Comparison of ENCODE assay signal across 15 cellular contexts in the genomic region with DNA sequence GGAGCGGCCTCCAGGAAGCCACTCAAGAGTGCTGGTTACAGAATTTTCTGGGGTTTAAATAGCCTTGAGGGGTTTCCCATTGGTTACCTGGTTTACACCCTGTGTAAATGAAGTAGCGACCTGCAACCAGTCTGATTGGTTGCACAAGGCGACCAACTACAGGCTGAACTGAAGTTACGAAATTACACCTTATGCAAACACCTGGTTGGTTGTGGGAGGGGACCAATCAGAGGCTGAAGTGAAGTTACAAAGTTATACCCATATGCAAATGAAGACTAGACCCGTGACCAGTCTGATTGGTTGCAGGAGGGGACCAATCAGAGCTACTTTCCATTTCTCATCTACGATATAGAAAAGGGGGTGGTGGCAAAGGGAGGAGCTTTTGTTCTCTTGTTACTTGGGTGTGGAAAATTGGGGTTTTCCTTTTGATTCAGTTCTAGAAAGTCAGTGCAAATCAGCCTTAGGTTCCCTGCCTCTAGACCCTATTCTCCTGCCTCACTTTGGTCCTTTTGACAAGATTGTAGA. TPM values are rescaled to one million over a fixed set of nuclear protein-coding genes. Genes with fewer than 3 reads are reported as not detected.
DNase-seq lines count a peak whose midpoint lies in the region; ATAC-seq and TF ChIP-seq lines count a peak whose summit lies in the region.
"Had no signal": no experiment of that assay in that cellular context is flagged by ENCODE, and none has a peak within 500 bp of the region (broad histone marks: within the 10 kb centered on the region; RNA-seq: fewer than 3 reads in every experiment).

No MANE protein-coding gene starts in this region.

- H3K27ac ChIP-seq in upper lobe of left lung = no peak overlapping the region
- H3K27ac ChIP-seq: BLaER1 had no signal

- ATAC-seq in natural killer cell treated with Interleukin-12 subunit alpha and Interleukin-12 subunit beta and Interleukin-15 and Interleukin-18, amount 100 ng/mL, for 72 hours = peak in 1 of 2 donors; percentile 55
- ATAC-seq in natural killer cell (no peak), upper lobe of left lung (ENCODE audit: low FRiP score in 2 of 2) (peak in 1 of 2 donors; percentile 70), GM21528 (IDR thresholded peaks at IDR 0.05; ENCODE audit: low FRiP score, unreplicated experiment) (no peak)
- peak; percentile 82 for ATAC-seq in activated T-helper 17 cell treated with anti-CD3 and anti-CD28 coated beads, Interleukin-2, amount 50 U/mL, for 72 hours (replicated peaks)
- ATAC-seq: sciatic nerve, SK-N-SH treated with all-trans-retinoic acid at 6 μM for 48 hours had no signal

- no peak for TF ChIP-seq CTCF in natural killer cell (IDR thresholded peaks at IDR 0.05)
- TF ChIP-seq CTCF in upper lobe of left lung (IDR thresholded peaks at IDR 0.05) = no peak

- TF ChIP-seq EP300 in upper lobe of left lung (IDR thresholded peaks at IDR 0.05) = no peak

- DNase-seq in natural killer cell treated with Interleukin-12 subunit alpha and Interleukin-12 subunit beta and Interleukin-15 and Interleukin-18, amount 100 ng/mL, for 72 hours (ENCODE audit: low spot score) = peak; percentile 39
- DNase-seq in natural killer cell (no peak), NAMALWA (ENCODE audit: low spot score) (peak; percentile 75), upper lobe of left lung (peak in 1 of 2 donors; percentile 76), AG08396 (ENCODE audit: low spot score) (no peak)
- DNase-seq in stimulated activated CD8-positive, alpha-beta memory T cell treated with anti-CD3 and anti-CD28 coated beads, Interleukin-4, amount 100 ng/mL, for 48 hours = no peak
- DNase-seq: activated naive CD8-positive, alpha-beta T cell treated with anti-CD3 and anti-CD28 coated beads, Interleukin-2, amount 10 ng/mL, durations not matched to agents 7 days and 5 days; KBM-7; NCI-H2081 treated with DMSO at 0.1 percent for 48 hours had no signal

- H3K36me3 Mint-ChIP-seq in natural killer cell treated with Interleukin-12 subunit alpha and Interleukin-12 subunit beta and Interleukin-15 and Interleukin-18, amount 100 ng/mL, for 72 hours = no peaks in the 10 kb centered on the region
- H3K36me3 Mint-ChIP-seq in natural killer cell = no peaks in the 10 kb centered on the region
- no peaks in the 10 kb centered on the region for H3K36me3 Mint-ChIP-seq in activated T-helper 17 cell treated with anti-CD3 and anti-CD28 coated beads, Interleukin-2, amount 50 U/mL, for 72 hours (ENCODE audit: low read depth)
- H3K36me3 Mint-ChIP-seq: activated naive CD8-positive, alpha-beta T cell treated with anti-CD3 and anti-CD28 coated beads, Interleukin-2, amount 10 ng/mL, durations not matched to agents 7 days and 5 days had no signal

- no peak overlapping the region for H3K27ac Mint-ChIP-seq in natural killer cell treated with Interleukin-12 subunit alpha and Interleukin-12 subunit beta and Interleukin-15 and Interleukin-18, amount 100 ng/mL, for 72 hours
- H3K27ac Mint-ChIP-seq in natural killer cell = no peak overlapping the region
- peak overlapping the region; percentile 33 for H3K27ac Mint-ChIP-seq in activated T-helper 17 cell treated with anti-CD3 and anti-CD28 coated beads, Interleukin-2, amount 50 U/mL, for 72 hours
- H3K27ac Mint-ChIP-seq: activated naive CD8-positive, alpha-beta T cell treated with anti-CD3 and anti-CD28 coated beads, Interleukin-2, amount 10 ng/mL, durations not matched to agents 7 days and 5 days had no signal

- no peaks in the 10 kb centered on the region for H3K4me1 ChIP-seq in upper lobe of left lung

- no peaks in the 10 kb centered on the region for H3K36me3 ChIP-seq in upper lobe of left lung
- H3K36me3 ChIP-seq: BLaER1 had no signal

- intact Hi-C loops in natural killer cell (cut with micrococcal nuclease) = no loop called here

- 55 to 65% methylated on average over 6 of the region's 6 CpGs for WGBS in upper lobe of left lung, 2 donors

- no peak overlapping the region for H3K4me3 Mint-ChIP-seq in natural killer cell treated with Interleukin-12 subunit alpha and Interleukin-12 subunit beta and Interleukin-15 and Interleukin-18, amount 100 ng/mL, for 72 hours
- H3K4me3 Mint-ChIP-seq in natural killer cell = no peak overlapping the region
- peak overlapping the region; percentile 40 for H3K4me3 Mint-ChIP-seq in activated T-helper 17 cell treated with anti-CD3 and anti-CD28 coated beads, Interleukin-2, amount 50 U/mL, for 72 hours
- H3K4me3 Mint-ChIP-seq: activated naive CD8-positive, alpha-beta T cell treated with anti-CD3 and anti-CD28 coated beads, Interleukin-2, amount 10 ng/mL, durations not matched to agents 7 days and 5 days; neural crest cell had no signal

- H3K4me1 Mint-ChIP-seq in natural killer cell treated with Interleukin-12 subunit alpha and Interleukin-12 subunit beta and Interleukin-15 and Interleukin-18, amount 100 ng/mL, for 72 hours (ENCODE audit: low read depth in 2 of 2) = peaks cover 0 to 10% of the 10 kb centered on the region in 2 donors
- no peaks in the 10 kb centered on the region for H3K4me1 Mint-ChIP-seq in natural killer cell
- no peaks in the 10 kb centered on the region for H3K4me1 Mint-ChIP-seq in activated T-helper 17 cell treated with anti-CD3 and anti-CD28 coated beads, Interleukin-2, amount 50 U/mL, for 72 hours
- H3K4me1 Mint-ChIP-seq: activated naive CD8-positive, alpha-beta T cell treated with anti-CD3 and anti-CD28 coated beads, Interleukin-2, amount 10 ng/mL, durations not matched to agents 7 days and 5 days; neural crest cell had no signal

- H3K9me3 Mint-ChIP-seq in natural killer cell treated with Interleukin-12 subunit alpha and Interleukin-12 subunit beta and Interleukin-15 and Interleukin-18, amount 100 ng/mL, for 72 hours = no peaks in the 10 kb centered on the region
- H3K9me3 Mint-ChIP-seq in natural killer cell = no peaks in the 10 kb centered on the region
- no peaks in the 10 kb centered on the region for H3K9me3 Mint-ChIP-seq in activated T-helper 17 cell treated with anti-CD3 and anti-CD28 coated beads, Interleukin-2, amount 50 U/mL, for 72 hours
- H3K9me3 Mint-ChIP-seq: activated naive CD8-positive, alpha-beta T cell treated with anti-CD3 and anti-CD28 coated beads, Interleukin-2, amount 10 ng/mL, durations not matched to agents 7 days and 5 days; neural crest cell had no signal

- H3K9me3 ChIP-seq in upper lobe of left lung = no peaks in the 10 kb centered on the region

- peak in 1 of 4 donors; percentile 41 for TF ChIP-seq POLR2A in upper lobe of left lung (IDR thresholded peaks at IDR 0.05)

- H3K27me3 Mint-ChIP-seq in natural killer cell treated with Interleukin-12 subunit alpha and Interleukin-12 subunit beta and Interleukin-15 and Interleukin-18, amount 100 ng/mL, for 72 hours = peaks cover 5 to 12% of the 10 kb centered on the region in 2 donors
- H3K27me3 Mint-ChIP-seq in natural killer cell (ENCODE audit: low read depth in 2 of 2) = peaks cover 0 to 3% of the 10 kb centered on the region in 2 donors
- H3K27me3 Mint-ChIP-seq in activated T-helper 17 cell treated with anti-CD3 and anti-CD28 coated beads, Interleukin-2, amount 50 U/mL, for 72 hours = no peaks in the 10 kb centered on the region
- H3K27me3 Mint-ChIP-seq: activated naive CD8-positive, alpha-beta T cell treated with anti-CD3 and anti-CD28 coated beads, Interleukin-2, amount 10 ng/mL, durations not matched to agents 7 days and 5 days had no signal

- no peaks in the 10 kb centered on the region for H3K27me3 ChIP-seq in upper lobe of left lung
- H3K27me3 ChIP-seq: BLaER1 had no signal

- peak overlapping the region in 3 of 4 donors; percentile 2 to 35 (median 30) for H3K4me3 ChIP-seq in upper lobe of left lung
- H3K4me3 ChIP-seq: BLaER1 had no signal

RNA-seq across cellular contexts. Expression of a gene that starts 22.2 kb away (rescaled TPM):
- total RNA-seq in natural killer cell treated with Interleukin-12 subunit alpha and Interleukin-12 subunit beta and Interleukin-15 and Interleukin-18, amount 100 ng/mL, for 72 hours = 10 to 100 TPM; 31.0 to 34.6 TPM
- 10 to 100 TPM; 52.9 to 62.3 (median 61.5) TPM for total RNA-seq in natural killer cell
- total RNA-seq in activated T-helper 17 cell treated with anti-CD3 and anti-CD28 coated beads, Interleukin-2, amount 50 U/mL, for 72 hours = 10 to 100 TPM; 25.1 to 33.2 TPM
- 10 to 100 TPM; 15.9 to 35.6 (median 20.6) TPM for total RNA-seq in upper lobe of left lung

Comparison
In these comparisons a context has a peak if more than half of its experiments do, and no peak if none do; other contexts are left out.
1. DNase-seq: peak in natural killer cell treated with Interleukin-12 subunit alpha and Interleukin-12 subunit beta and Interleukin-15 and Interleukin-18, amount 100 ng/mL, for 72 hours (single experiment) and NAMALWA (single experiment); none in natural killer cell (single experiment), stimulated activated CD8-positive, alpha-beta memory T cell treated with anti-CD3 and anti-CD28 coated beads, Interleukin-4, amount 100 ng/mL, for 48 hours (single experiment) and AG08396 (single experiment).